ENCODE assay signal across 1 cellular context in genomic region chr20:59144179-59144830, GRCh38.
TF ChIP-seq lines count a peak whose summit lies in the region.

No MANE protein-coding gene starts in this region.

TF ChIP-seq in HepG2, 621 proteins besides CTCF, POLR2A, EP300 and RAD21 (continued from another document):
- TF ChIP-seq, protein P1, sequence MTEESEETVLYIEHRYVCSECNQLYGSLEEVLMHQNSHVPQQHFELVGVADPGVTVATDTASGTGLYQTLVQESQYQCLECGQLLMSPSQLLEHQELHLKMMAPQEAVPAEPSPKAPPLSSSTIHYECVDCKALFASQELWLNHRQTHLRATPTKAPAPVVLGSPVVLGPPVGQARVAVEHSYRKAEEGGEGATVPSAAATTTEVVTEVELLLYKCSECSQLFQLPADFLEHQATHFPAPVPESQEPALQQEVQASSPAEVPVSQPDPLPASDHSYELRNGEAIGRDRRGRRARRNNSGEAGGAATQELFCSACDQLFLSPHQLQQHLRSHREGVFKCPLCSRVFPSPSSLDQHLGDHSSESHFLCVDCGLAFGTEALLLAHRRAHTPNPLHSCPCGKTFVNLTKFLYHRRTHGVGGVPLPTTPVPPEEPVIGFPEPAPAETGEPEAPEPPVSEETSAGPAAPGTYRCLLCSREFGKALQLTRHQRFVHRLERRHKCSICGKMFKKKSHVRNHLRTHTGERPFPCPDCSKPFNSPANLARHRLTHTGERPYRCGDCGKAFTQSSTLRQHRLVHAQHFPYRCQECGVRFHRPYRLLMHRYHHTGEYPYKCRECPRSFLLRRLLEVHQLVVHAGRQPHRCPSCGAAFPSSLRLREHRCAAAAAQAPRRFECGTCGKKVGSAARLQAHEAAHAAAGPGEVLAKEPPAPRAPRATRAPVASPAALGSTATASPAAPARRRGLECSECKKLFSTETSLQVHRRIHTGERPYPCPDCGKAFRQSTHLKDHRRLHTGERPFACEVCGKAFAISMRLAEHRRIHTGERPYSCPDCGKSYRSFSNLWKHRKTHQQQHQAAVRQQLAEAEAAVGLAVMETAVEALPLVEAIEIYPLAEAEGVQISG (CRISPR knock-in tag; IDR thresholded peaks at IDR 0.05), result no peak
